31 cellular contexts compared by ENCODE assay signal in genomic region chr17:9125722-9126121, GRCh38.
"Had no signal": no experiment of that assay in that cellular context is flagged by ENCODE, and none has a peak within 500 bp of the region (broad histone marks: within the 10 kb centered on the region; RNA-seq: fewer than 3 reads in every experiment).

No MANE protein-coding gene starts in this region.

- H3K9me3 Mint-ChIP-seq: activated B cell treated with CpG ODN at 0.5 μM for 24 hours; activated CD8-positive, alpha-beta T cell treated with anti-CD3 and anti-CD28 coated beads for 36 hours; activated T-cell treated with anti-CD3 and anti-CD28 coated beads, Interleukin-2, amount 50 U/mL, for 4 hours; activated T-helper 17 cell treated with anti-CD3 and anti-CD28 coated beads, Interleukin-2, amount 50 U/mL, for 72 hours; central memory CD8-positive, alpha-beta T cell; T-helper 2 cell treated with Interferon-gamma antibody and Interleukin-4, amounts not matched to agents 5 μg/mL and 100 μg/mL, for 36 hours had no signal

- DNase-seq: activated B cell treated with CpG ODN at 0.5 μM for 24 hours; activated CD4-positive, alpha-beta T cell treated with anti-CD3 and anti-CD28 coated beads for 48 hours; activated CD4-positive, alpha-beta T cell treated with anti-CD3 and anti-CD28 coated beads, Interleukin-2, amount 50 U/mL, for 1 hour; activated CD4-positive, alpha-beta T cell treated with anti-CD3 and anti-CD28 coated beads, Interleukin-2, amount 50 U/mL, for 48 hours; activated CD8-positive, alpha-beta memory T cell treated with anti-CD3 and anti-CD28 coated beads for 24 hours; activated CD8-positive, alpha-beta T cell treated with anti-CD3 and anti-CD28 coated beads for 36 hours; activated effector memory CD4-positive, alpha-beta T cell treated with Interleukin-2 at 50 U/mL for 16 hours; activated gamma-delta T cell treated with Interleukin-2 at 50 U/mL for 16 hours; activated naive CD4-positive, alpha-beta T cell treated with anti-CD3 and anti-CD28 coated beads, Interleukin-2, amount 50 U/mL, for 16 hours; activated naive CD4-positive, alpha-beta T cell treated with Interleukin-2 at 50 U/mL for 16 hours; activated T-cell treated with anti-CD3 and anti-CD28 coated beads, Interleukin-2, amount 50 U/mL, for 4 hours; amniotic stem cell; anterior cingulate cortex; brain microvascular endothelial cell; effector CD8-positive, alpha-beta T cell; foreskin fibroblast; heart left ventricle; T-helper 1 cell; T-helper 17 cell; T1000; WERI-Rb-1 had no signal

- H3K27ac Mint-ChIP-seq: activated B cell treated with CpG ODN at 0.5 μM for 24 hours; activated CD8-positive, alpha-beta T cell treated with anti-CD3 and anti-CD28 coated beads for 36 hours; activated naive CD8-positive, alpha-beta T cell; activated T-helper 17 cell treated with anti-CD3 and anti-CD28 coated beads, Interleukin-2, amount 50 U/mL, for 72 hours; T-helper 17 cell; T-helper 2 cell treated with Interferon-gamma antibody and Interleukin-4, amounts not matched to agents 5 μg/mL and 100 μg/mL, for 36 hours had no signal

- FAIRE-seq: astrocyte, bronchial epithelial cell, colon, frontal cortex had no signal

- H3K4me3 Mint-ChIP-seq: activated B cell treated with CpG ODN at 0.5 μM for 24 hours; activated CD8-positive, alpha-beta T cell treated with anti-CD3 and anti-CD28 coated beads for 36 hours; activated naive CD8-positive, alpha-beta T cell; activated T-cell treated with anti-CD3 and anti-CD28 coated beads, Interleukin-2, amount 50 U/mL, for 4 hours; activated T-helper 17 cell treated with anti-CD3 and anti-CD28 coated beads, Interleukin-2, amount 50 U/mL, for 72 hours; central memory CD8-positive, alpha-beta T cell; T-helper 17 cell; T-helper 2 cell treated with Interferon-gamma antibody and Interleukin-4, amounts not matched to agents 5 μg/mL and 100 μg/mL, for 36 hours had no signal

- H3K27me3 ChIP-seq: brain microvascular endothelial cell, heart left ventricle had no signal

- H3K36me3 ChIP-seq: brain microvascular endothelial cell, heart left ventricle, WERI-Rb-1 had no signal

- ATAC-seq: activated CD4-positive, CD25-positive, alpha-beta regulatory T cell treated with anti-CD3 and anti-CD28 coated beads, Interleukin-2, amount 50 U/mL, for 24 hours; activated CD8-positive, alpha-beta T cell treated with anti-CD3 and anti-CD28 coated beads for 36 hours; activated T-cell treated with anti-CD3 and anti-CD28 coated beads, Interleukin-2, amount 50 U/mL, for 4 hours; activated T-helper 17 cell treated with anti-CD3 and anti-CD28 coated beads, Interleukin-2, amount 50 U/mL, for 72 hours; esophagus mucosa; heart left ventricle; T-helper 17 cell had no signal

- H3K27ac ChIP-seq: brain microvascular endothelial cell, heart left ventricle, WERI-Rb-1 had no signal

- H3K9me3 ChIP-seq: heart left ventricle had no signal

- H3K4me1 Mint-ChIP-seq: activated B cell treated with CpG ODN at 0.5 μM for 24 hours had no signal

- H3K4me1 ChIP-seq: heart left ventricle had no signal

- H3K36me3 Mint-ChIP-seq: activated naive CD8-positive, alpha-beta T cell had no signal

- H3K4me3 ChIP-seq: heart left ventricle had no signal
